8 cellular contexts compared by ENCODE assay signal in the genomic region with DNA sequence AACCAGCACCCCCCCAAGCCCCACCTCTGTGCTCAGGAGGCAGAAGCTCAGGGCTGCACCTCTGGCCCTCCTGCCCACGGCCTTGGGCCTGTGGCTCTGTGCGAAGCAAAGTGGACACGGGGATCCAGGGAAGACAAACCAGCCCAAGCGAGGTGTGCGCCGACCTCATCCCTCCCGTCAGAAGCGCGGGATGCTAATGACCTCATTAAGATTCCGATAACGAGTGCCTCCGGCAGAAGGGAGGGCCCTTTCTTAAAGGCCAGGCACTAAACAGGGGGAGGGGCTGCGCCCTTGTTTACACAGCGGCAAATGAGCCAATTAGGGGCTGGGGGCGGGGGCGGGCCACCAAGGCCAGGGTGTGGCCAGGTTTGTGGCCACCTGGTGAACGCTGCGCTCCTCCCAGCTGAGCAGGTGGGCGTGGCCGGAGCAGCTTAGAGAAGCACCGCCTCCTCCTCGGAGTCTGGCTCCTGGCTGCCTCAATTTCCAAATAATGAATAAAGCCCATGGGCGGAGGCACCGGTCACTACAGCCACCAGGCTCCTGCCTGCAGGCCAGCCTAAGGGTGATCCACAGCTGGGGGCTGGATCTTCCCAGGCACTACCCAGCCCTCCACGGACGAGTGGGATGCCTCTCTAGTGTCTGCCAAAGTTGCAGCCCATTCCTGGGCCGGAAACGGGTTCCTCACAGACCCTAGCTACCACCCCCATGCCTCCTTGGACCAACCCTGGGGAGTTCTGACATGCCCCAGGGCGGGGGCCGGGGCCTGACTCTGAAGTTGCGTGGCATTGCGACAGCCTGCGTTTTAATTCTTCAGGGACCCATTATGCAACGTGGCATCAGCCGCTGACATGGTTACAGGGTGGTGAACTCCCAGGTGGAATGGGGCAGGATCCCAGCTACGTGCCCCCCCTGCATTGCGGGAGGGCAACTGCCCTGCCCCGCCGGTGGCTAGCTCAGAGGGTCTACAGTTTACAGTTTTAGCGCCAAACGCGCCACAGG. TPM values are rescaled to one million over a fixed set of nuclear protein-coding genes. Genes with fewer than 3 reads are reported as not detected.
DNase-seq lines count a peak whose midpoint lies in the region; ATAC-seq and TF ChIP-seq lines count a peak whose summit lies in the region.

No MANE protein-coding gene starts in this region.

- peaks cover 7% of the 10 kb centered on the region for H3K27me3 Mint-ChIP-seq in chondrocyte (ENCODE audit: low read depth)
- peaks cover 0 to 13% (median 0%) of the 10 kb centered on the region in 5 donors for H3K27me3 Mint-ChIP-seq in naive thymus-derived CD8-positive, alpha-beta T cell

- DNase-seq in NCI-H526 (lab: John Stamatoyannopoulos, UW) (peak; percentile 97 to 99), chondrocyte (ENCODE audit: low spot score) (no peak)
- no peak for DNase-seq in naive thymus-derived CD8-positive, alpha-beta T cell
- no peak for DNase-seq in activated naive CD4-positive, alpha-beta T cell treated with anti-CD3 and anti-CD28 coated beads, Interleukin-2, amount 50 U/mL, for 72 hours (ENCODE audit: low spot score in 2 of 2)

- POLR2A ChIA-PET in naive thymus-derived CD8-positive, alpha-beta T cell (lab: Charles Lee): interaction anchor here (0.5 to 9.0 kb wide), 16 partner anchors 8 to 1878 kb away, joined by 3 to 152 read pairs (median 4); a partner anchor contains a TSS

- H3K4me3 Mint-ChIP-seq in chondrocyte (ENCODE audit: unreplicated experiment): peak overlapping the region; percentile 91
- H3K4me3 Mint-ChIP-seq in naive thymus-derived CD8-positive, alpha-beta T cell: peak overlapping the region; percentile 78 to 100 (median 97)

- TF ChIP-seq CTCF in chondrocyte (IDR thresholded peaks at IDR 0.05): no peak

- H3K36me3 Mint-ChIP-seq in chondrocyte (ENCODE audit: low read depth): peaks cover 8% of the 10 kb centered on the region
- H3K36me3 Mint-ChIP-seq in naive thymus-derived CD8-positive, alpha-beta T cell: peaks cover 0 to 26% (median 8%) of the 10 kb centered on the region in 3 donors
- H3K36me3 Mint-ChIP-seq in activated naive CD4-positive, alpha-beta T cell treated with anti-CD3 and anti-CD28 coated beads, Interleukin-2, amount 50 U/mL, for 72 hours: peaks cover 0 to 18% of the 10 kb centered on the region in 2 donors

- no peak for ATAC-seq in GM18505 (IDR thresholded peaks at IDR 0.05; ENCODE audit: unreplicated experiment)
- ATAC-seq in naive thymus-derived CD8-positive, alpha-beta T cell: no peak
- no peak for ATAC-seq in GM18868 (IDR thresholded peaks at IDR 0.05; ENCODE audit: unreplicated experiment)
- no peak for ATAC-seq in HG02759 (IDR thresholded peaks at IDR 0.05; ENCODE audit: unreplicated experiment)
- ATAC-seq in GM21717 (IDR thresholded peaks at IDR 0.05; ENCODE audit: unreplicated experiment): no peak
- ATAC-seq in activated naive CD4-positive, alpha-beta T cell treated with anti-CD3 and anti-CD28 coated beads, Interleukin-2, amount 50 U/mL, for 72 hours: no peak

- peak overlapping the region; percentile 27 for H3K27ac Mint-ChIP-seq in chondrocyte (ENCODE audit: unreplicated experiment)
- H3K27ac Mint-ChIP-seq in naive thymus-derived CD8-positive, alpha-beta T cell: peak overlapping the region in 7 of 10 donors; percentile 19 to 96 (median 67)
- peak overlapping the region in 1 of 2 donors; percentile 88 for H3K27ac Mint-ChIP-seq in activated naive CD4-positive, alpha-beta T cell treated with anti-CD3 and anti-CD28 coated beads, Interleukin-2, amount 50 U/mL, for 72 hours

- H3K9me3 Mint-ChIP-seq in chondrocyte (ENCODE audit: low read depth): no peaks in the 10 kb centered on the region
- peaks cover 0 to 2% (median 0%) of the 10 kb centered on the region in 9 donors for H3K9me3 Mint-ChIP-seq in naive thymus-derived CD8-positive, alpha-beta T cell
- H3K9me3 Mint-ChIP-seq in activated naive CD4-positive, alpha-beta T cell treated with anti-CD3 and anti-CD28 coated beads, Interleukin-2, amount 50 U/mL, for 72 hours: no peaks in the 10 kb centered on the region

- peaks cover 40% of the 10 kb centered on the region for H3K4me1 Mint-ChIP-seq in chondrocyte (ENCODE audit: low read depth)
- peaks cover 15 to 54% (median 43%) of the 10 kb centered on the region in 4 donors for H3K4me1 Mint-ChIP-seq in naive thymus-derived CD8-positive, alpha-beta T cell

- peak; percentile 15 for TF ChIP-seq POLR2A in GM18505 (IDR thresholded peaks at IDR 0.05; ENCODE audit: borderline replicate concordance, extremely low read depth, insufficient read depth, insufficient read length)

RNA-seq across cellular contexts. Expression of a gene that starts 3.0 kb away (rescaled TPM):
- 26.7 to 27.2 TPM (median 26.8 TPM) in 3 replicates for total RNA-seq in chondrocyte
- 10 to 100 TPM; 78.6 to 80.7 TPM for total RNA-seq in naive thymus-derived CD8-positive, alpha-beta T cell
- polyA plus RNA-seq in naive thymus-derived CD8-positive, alpha-beta T cell: 10 to 100 TPM in 1 of 3 donors, 1 to 10 TPM in 2; 4.3 to 16.0 (median 9.3) TPM
- total RNA-seq in activated naive CD4-positive, alpha-beta T cell treated with anti-CD3 and anti-CD28 coated beads, Interleukin-2, amount 50 U/mL, for 72 hours: 10 to 100 TPM; 12.7 to 16.8 TPM

RNA-seq across cellular contexts. Expression of a gene that starts 39.4 kb away (rescaled TPM):
- 4.6 to 8.3 TPM (median 6.1 TPM) in 3 replicates for total RNA-seq in chondrocyte
- 1 to 10 TPM; 2.0 to 2.4 TPM for total RNA-seq in naive thymus-derived CD8-positive, alpha-beta T cell
- polyA plus RNA-seq in naive thymus-derived CD8-positive, alpha-beta T cell: 1 to 10 TPM in 1 of 3 donors, under 1 TPM in 2; 0.13 to 1.4 (median 0.77) TPM
- total RNA-seq in activated naive CD4-positive, alpha-beta T cell treated with anti-CD3 and anti-CD28 coated beads, Interleukin-2, amount 50 U/mL, for 72 hours: 1 to 10 TPM; 1.5 to 5.6 TPM

RNA-seq across cellular contexts. Expression of a gene that starts 58.3 kb away (rescaled TPM):
- total RNA-seq in chondrocyte: 4.1 to 11.8 TPM (median 4.9 TPM) in 3 replicates
- 1 to 10 TPM; 1.2 to 1.6 TPM for total RNA-seq in naive thymus-derived CD8-positive, alpha-beta T cell
- polyA plus RNA-seq in naive thymus-derived CD8-positive, alpha-beta T cell: under 1 TPM; 0.16 to 0.60 (median 0.46) TPM
- total RNA-seq in activated naive CD4-positive, alpha-beta T cell treated with anti-CD3 and anti-CD28 coated beads, Interleukin-2, amount 50 U/mL, for 72 hours: 1 to 10 TPM; 2.8 to 3.3 TPM

Comparison
In these comparisons a context has a peak if more than half of its experiments do, and no peak if none do; other contexts are left out.
1. DNase-seq: peak in NCI-H526 (2 of 2); none in chondrocyte (single experiment), naive thymus-derived CD8-positive, alpha-beta T cell (0 of 10) and activated naive CD4-positive, alpha-beta T cell treated with anti-CD3 and anti-CD28 coated beads, Interleukin-2, amount 50 U/mL, for 72 hours (0 of 2).